Comparison of ENCODE assay signal across 18 cellular contexts in the genomic region with DNA sequence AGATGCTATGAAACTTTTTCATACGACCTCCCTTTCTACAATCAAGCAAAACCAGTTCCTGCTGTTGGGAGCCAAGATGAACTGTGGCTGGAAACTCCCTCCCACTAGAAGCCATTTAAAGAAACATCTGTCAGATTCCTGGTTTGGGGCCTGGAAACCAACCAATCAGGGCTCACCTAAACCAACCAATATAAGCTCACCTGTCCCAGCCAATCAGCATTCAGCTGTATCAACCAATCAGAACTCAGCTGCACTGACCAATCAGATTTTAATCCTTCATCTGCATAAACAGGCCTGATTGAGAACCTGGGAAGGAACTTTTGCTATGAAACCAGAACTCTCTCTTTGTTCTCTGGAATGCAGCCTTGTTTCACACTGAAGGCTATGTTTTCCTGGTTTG. TPM values are rescaled to one million over a fixed set of nuclear protein-coding genes. Genes with fewer than 3 reads are reported as not detected.
DNase-seq lines count a peak whose midpoint lies in the region; ATAC-seq and TF ChIP-seq lines count a peak whose summit lies in the region.
"Had no signal": no experiment of that assay in that cellular context is flagged by ENCODE, and none has a peak within 500 bp of the region (broad histone marks: within the 10 kb centered on the region; RNA-seq: fewer than 3 reads in every experiment).

No MANE protein-coding gene starts in this region.

- peak overlapping the region; percentile 36 for H3K27ac Mint-ChIP-seq in nephron progenitor cell
- H3K27ac Mint-ChIP-seq in stimulated activated memory B cell treated with anti-CD40 and anti-IgM and Interleukin-4, amounts not matched to agents 10 μg/mL and 1 μg/mL and 100 μg/mL, for 72 hours: no peak overlapping the region
- H3K27ac Mint-ChIP-seq: CD4-positive, alpha-beta T cell; progenitor cell of endocrine pancreas had no signal

- H3K36me3 Mint-ChIP-seq in nephron progenitor cell (ENCODE audit: low read depth): peaks cover 53% of the 10 kb centered on the region
- peaks cover 47% of the 10 kb centered on the region for H3K36me3 Mint-ChIP-seq in stimulated activated memory B cell treated with anti-CD40 and anti-IgM and Interleukin-4, amounts not matched to agents 10 μg/mL and 1 μg/mL and 100 μg/mL, for 72 hours

- no peaks in the 10 kb centered on the region for H3K9me3 Mint-ChIP-seq in nephron progenitor cell
- H3K9me3 Mint-ChIP-seq in stimulated activated memory B cell treated with anti-CD40 and anti-IgM and Interleukin-4, amounts not matched to agents 10 μg/mL and 1 μg/mL and 100 μg/mL, for 72 hours: peaks cover 3% of the 10 kb centered on the region
- H3K9me3 Mint-ChIP-seq: CD4-positive, alpha-beta T cell had no signal

- H3K27me3 Mint-ChIP-seq in nephron progenitor cell (ENCODE audit: low read depth, poor library complexity): no peaks in the 10 kb centered on the region
- no peaks in the 10 kb centered on the region for H3K27me3 Mint-ChIP-seq in stimulated activated memory B cell treated with anti-CD40 and anti-IgM and Interleukin-4, amounts not matched to agents 10 μg/mL and 1 μg/mL and 100 μg/mL, for 72 hours
- H3K27me3 Mint-ChIP-seq: CD4-positive, alpha-beta T cell; progenitor cell of endocrine pancreas had no signal

- no peak for TF ChIP-seq CTCF in nephron progenitor cell (IDR thresholded peaks at IDR 0.05)

- DNase-seq in NCI-H524 (lab: John Stamatoyannopoulos, UW) (peak; percentile 2 to 33), NCI-H524 treated with DMSO at 0.1 percent for 48 hours (lab: John Stamatoyannopoulos, UW) (no peak), LHCN-M2 (ENCODE audit: low read depth) (peak; percentile 19), astrocyte of the hippocampus (ENCODE audit: low read depth, low spot score) (peak; percentile 45), nephron progenitor cell (no peak), NCI-H2196 treated with DMSO at 0.1 percent for 48 hours (lab: John Stamatoyannopoulos, UW; ENCODE audit: unreplicated experiment) (no peak), amniotic stem cell (lab: John Stamatoyannopoulos, UW) (no peak)
- DNase-seq: activated CD4-positive, CD25-positive, alpha-beta regulatory T cell; activated naive CD4-positive, alpha-beta T cell treated with Interleukin-2 at 50 U/mL for 16 hours; brain microvascular endothelial cell; CD4-positive, alpha-beta T cell; NCI-H526; Peyer's patch; stimulated activated naive CD8-positive, alpha-beta T cell treated with anti-CD3 and anti-CD28 coated beads, Interleukin-15, Interleukin-2, amounts not matched to agents 100 U/mL and 50 U/mL, for 24 hours; T-helper 1 cell; upper lobe of right lung had no signal

- H3K4me3 Mint-ChIP-seq in nephron progenitor cell: no peak overlapping the region
- H3K4me3 Mint-ChIP-seq in stimulated activated memory B cell treated with anti-CD40 and anti-IgM and Interleukin-4, amounts not matched to agents 10 μg/mL and 1 μg/mL and 100 μg/mL, for 72 hours: no peak overlapping the region
- H3K4me3 Mint-ChIP-seq: CD4-positive, alpha-beta T cell had no signal

- no peak for ATAC-seq in stimulated activated memory B cell treated with anti-CD40 and anti-IgM and Interleukin-4, amounts not matched to agents 10 μg/mL and 1 μg/mL and 100 μg/mL, for 72 hours
- ATAC-seq: stimulated activated naive CD8-positive, alpha-beta T cell treated with anti-CD3 and anti-CD28 coated beads, Interleukin-15, Interleukin-2, amounts not matched to agents 100 U/mL and 50 U/mL, for 24 hours; upper lobe of right lung had no signal

- H3K4me1 Mint-ChIP-seq in nephron progenitor cell: no peaks in the 10 kb centered on the region
- no peaks in the 10 kb centered on the region for H3K4me1 Mint-ChIP-seq in stimulated activated memory B cell treated with anti-CD40 and anti-IgM and Interleukin-4, amounts not matched to agents 10 μg/mL and 1 μg/mL and 100 μg/mL, for 72 hours

RNA-seq across cellular contexts. Expression of a gene that starts 42.4 kb away (rescaled TPM):
- total RNA-seq in LHCN-M2 (2014; rRNA removed): 96.1 and 116 TPM in 2 replicates
- polyA plus RNA-seq in LHCN-M2 (2012): 37.2 TPM

Comparison
In these comparisons a context has a peak if more than half of its experiments do, and no peak if none do; other contexts are left out.
1. DNase-seq: peak in NCI-H524 (2 of 2), LHCN-M2 (single experiment) and astrocyte of the hippocampus (single experiment); none in NCI-H524 treated with DMSO at 0.1 percent for 48 hours (single experiment), nephron progenitor cell (single experiment), NCI-H2196 treated with DMSO at 0.1 percent for 48 hours (single experiment) and amniotic stem cell (single experiment).